Comparison of ENCODE assay signal across 2 cellular contexts in the genomic region with DNA sequence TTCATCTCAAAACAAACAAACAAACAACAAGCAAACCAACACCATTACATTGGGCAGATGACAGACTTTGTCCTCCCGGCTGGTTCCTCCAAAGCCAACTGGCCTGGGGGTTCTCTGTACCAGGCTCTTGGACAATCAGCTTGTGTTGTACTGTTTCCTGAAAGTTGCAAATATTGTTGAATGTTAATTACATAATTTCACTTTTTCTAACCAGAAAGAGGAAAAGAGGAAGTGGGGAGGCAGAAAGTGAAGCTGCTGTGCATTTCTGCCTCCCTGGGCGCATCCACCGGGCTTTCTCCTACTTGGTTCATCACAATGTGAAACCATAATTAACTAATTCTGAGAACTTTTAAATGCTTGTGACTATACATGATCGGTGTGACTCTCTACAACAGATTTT.
TF ChIP-seq lines count a peak whose summit lies in the region.

No MANE protein-coding gene starts in this region.

TF ChIP-seq in GM12891, 5 proteins besides CTCF, POLR2A, EP300 and RAD21:
- TF ChIP-seq POLR2AphosphoS5 (IDR thresholded peaks at IDR 0.05; ENCODE audit: low read depth, low read length), result no peak
- TF ChIP-seq TAF1 (IDR thresholded peaks at IDR 0.05; ENCODE audit: low read depth, low read length), result no peak
- TF ChIP-seq POU2F2 (IDR thresholded peaks at IDR 0.05; ENCODE audit: low read depth, low read length), result no peak
- TF ChIP-seq SPI1 (IDR thresholded peaks at IDR 0.05; ENCODE audit: low read depth, low read length), result peak; percentile 92
TF ChIP-seq in GM12891: peak in this region for 1.

TF ChIP-seq in GM12878, 131 proteins besides CTCF, POLR2A, EP300 and RAD21:
- TF ChIP-seq HDAC2 (IDR thresholded peaks at IDR 0.05) (no peak), MTA2 (IDR thresholded peaks at IDR 0.05; ENCODE audit: low read depth) (0 out of 2 replicates have a peak, but pooled peaks have one; percentile 13), SPI1 (IDR thresholded peaks at IDR 0.05; ENCODE audit: borderline replicate concordance, insufficient read depth, low read depth, low read length) (peak; percentile 90)
TF ChIP-seq in GM12878: peak in this region for 2.
